Comparison of ENCODE assay signal across 22 cellular contexts in genomic region chr2:62056341-62056740, GRCh38.
DNase-seq lines count a peak whose midpoint lies in the region; ATAC-seq, FAIRE-seq and TF ChIP-seq lines count a peak whose summit lies in the region.
"Had no signal": no experiment of that assay in that cellular context is flagged by ENCODE, and none has a peak within 500 bp of the region (broad histone marks: within the 10 kb centered on the region; RNA-seq: fewer than 3 reads in every experiment).

No MANE protein-coding gene starts in this region.

- peak; percentile 16 for FAIRE-seq in GM12891 (lab: Jason Lieb, UNC)
- FAIRE-seq: A204.1, D721Med, G401.6, GM19239 had no signal

- H3K4me2 ChIP-seq in KMS-11 = peak overlapping the region; percentile 79; the same call in 1 of the 2 replicates
- H3K4me2 ChIP-seq: BLaER1 treated with 17β-estradiol and CSF1 and Interleukin-3, amounts not matched to agents 10 nM and 100 nM had no signal

- no peaks in the 10 kb centered on the region for H4K20me1 ChIP-seq in KMS-11 (ENCODE audit: insufficient read depth)
- H4K20me1 ChIP-seq: BLaER1 treated with 17β-estradiol and CSF1 and Interleukin-3, amounts not matched to agents 10 nM and 100 nM had no signal

- H3K4me1 ChIP-seq in KMS-11 (ENCODE audit: low read depth, poor library complexity, severe bottlenecking) (peaks cover 77% of the 10 kb centered on the region), tibial nerve (no peaks in the 10 kb centered on the region)
- H3K4me1 ChIP-seq: BLaER1 treated with 17β-estradiol and CSF1 and Interleukin-3, amounts not matched to agents 10 nM and 100 nM; Caco-2 had no signal

- DNase-seq in GM12891 (ENCODE audit: insufficient read length, low spot score) (no peak), caudate nucleus (lab: John Stamatoyannopoulos, UW) (peak in 38 of 61 donors; percentile 1 to 90 (median 23)), putamen (ENCODE audit: low spot score) (peak; percentile 80), GOT3 (lab: John Stamatoyannopoulos, UW) (no peak), tibial nerve (ENCODE audit: low spot score in 2 of 2) (no peak)
- DNase-seq in activated CD4-positive, CD25-positive, alpha-beta regulatory T cell treated with anti-CD3 and anti-CD28 coated beads, Interleukin-2, amount 50 U/mL, for 72 hours = no peak
- DNase-seq: 8988T; ACHN; Caco-2; Calu3; CD4-positive, alpha-beta T cell; CD8-positive, alpha-beta T cell; DMS79 treated with DMSO at 0.1 percent for 48 hours; GF-D8 had no signal

- no peak for TF ChIP-seq POLR2A in GM12891 (IDR thresholded peaks at IDR 0.05; ENCODE audit: low read depth, low read length)
- TF ChIP-seq POLR2A in tibial nerve (IDR thresholded peaks at IDR 0.05) = no peak

- H3K36me3 ChIP-seq in KMS-11 (ENCODE audit: insufficient read depth) (no peaks in the 10 kb centered on the region), tibial nerve (peaks cover 0 to 9% (median 0%) of the 10 kb centered on the region in 3 donors)
- H3K36me3 ChIP-seq: BLaER1 treated with 17β-estradiol and CSF1 and Interleukin-3, amounts not matched to agents 10 nM and 100 nM had no signal

- TF ChIP-seq EP300 in tibial nerve (IDR thresholded peaks at IDR 0.05) = no peak

- H2AFZ ChIP-seq in KMS-11 (ENCODE audit: low read depth) = no peak overlapping the region

- TF ChIP-seq CTCF in KMS-11 (conservative IDR thresholded peaks at IDR 0.05; ENCODE audit: low read depth, low read length) (no peak), tibial nerve (IDR thresholded peaks at IDR 0.05) (no peak)

- H3K4me3 ChIP-seq in KMS-11 (IDR thresholded peaks at IDR 0.05; ENCODE audit: insufficient read depth, low read depth, low read length) (no peak overlapping the region), tibial nerve (no peak overlapping the region)
- H3K4me3 ChIP-seq: BLaER1 treated with 17β-estradiol and CSF1 and Interleukin-3, amounts not matched to agents 10 nM and 100 nM had no signal

- no peak for ATAC-seq in GM19452 (IDR thresholded peaks at IDR 0.05; ENCODE audit: unreplicated experiment)
- ATAC-seq: CD8-positive, alpha-beta T cell had no signal

- H3K9ac ChIP-seq in KMS-11 = no peak overlapping the region
- H3K9ac ChIP-seq: BLaER1 treated with 17β-estradiol and CSF1 and Interleukin-3, amounts not matched to agents 10 nM and 100 nM had no signal

- H3K79me2 ChIP-seq in KMS-11 (ENCODE audit: insufficient read depth, low read depth) = no peaks in the 10 kb centered on the region

- WGBS in tibial nerve, 2 donors = 86 to 93% methylated on average over 5 of the region's 5 CpGs

- H3K27me3 ChIP-seq in KMS-11 (ENCODE audit: insufficient read depth, low read depth) (no peaks in the 10 kb centered on the region), tibial nerve (no peaks in the 10 kb centered on the region)
- H3K27me3 ChIP-seq: BLaER1 treated with 17β-estradiol and CSF1 and Interleukin-3, amounts not matched to agents 10 nM and 100 nM had no signal

- H3K27ac ChIP-seq in KMS-11 (no peak overlapping the region), caudate nucleus (ENCODE audit: low read depth, low read length) (no peak overlapping the region), tibial nerve (no peak overlapping the region)
- H3K27ac ChIP-seq: BLaER1 treated with 17β-estradiol and CSF1 and Interleukin-3, amounts not matched to agents 10 nM and 100 nM; C4-2B had no signal

- H3K9me3 ChIP-seq in tibial nerve = peaks cover 0 to 9% (median 2%) of the 10 kb centered on the region in 4 donors
- H3K9me3 ChIP-seq: Caco-2 had no signal

TF ChIP-seq in GM12891, 5 proteins besides CTCF, POLR2A, EP300 and RAD21:
- no peak for TF ChIP-seq POU2F2 (IDR thresholded peaks at IDR 0.05; ENCODE audit: low read depth, low read length)
- no peak for TF ChIP-seq POLR2AphosphoS5 (IDR thresholded peaks at IDR 0.05; ENCODE audit: low read depth, low read length)
- TF ChIP-seq SPI1 (IDR thresholded peaks at IDR 0.05; ENCODE audit: low read depth, low read length) = no peak
- TF ChIP-seq PAX5 (IDR thresholded peaks at IDR 0.05; ENCODE audit: insufficient read depth, low read length, severe bottlenecking) = no peak
- no peak for TF ChIP-seq TAF1 (IDR thresholded peaks at IDR 0.05; ENCODE audit: low read depth, low read length)
TF ChIP-seq in GM12891: peak in this region for 0.

Comparison
In these comparisons a context has a peak if more than half of its experiments do, and no peak if none do; other contexts are left out.
1. DNase-seq: peak in caudate nucleus (38 of 61) and putamen (single experiment); none in GM12891 (single experiment), GOT3 (single experiment), tibial nerve (0 of 2) and activated CD4-positive, CD25-positive, alpha-beta regulatory T cell treated with anti-CD3 and anti-CD28 coated beads, Interleukin-2, amount 50 U/mL, for 72 hours (single experiment).